15 cellular contexts compared by ENCODE assay signal in genomic region chr7:107080099-107080505, GRCh38. TPM values are rescaled to one million over a fixed set of nuclear protein-coding genes. Genes with fewer than 3 reads are reported as not detected.
"Had no signal": no experiment of that assay in that cellular context is flagged by ENCODE, and none has a peak within 500 bp of the region (broad histone marks: within the 10 kb centered on the region; RNA-seq: fewer than 3 reads in every experiment).

No MANE protein-coding gene starts in this region.

- H3K27ac Mint-ChIP-seq: activated CD4-positive, alpha-beta memory T cell treated with anti-CD3 and anti-CD28 coated beads for 36 hours; activated naive CD8-positive, alpha-beta T cell treated with anti-CD3 and anti-CD28 coated beads, Interleukin-2, amount 10 ng/mL, durations not matched to agents 7 days and 5 days; nephron; T-helper 2 cell treated with Interferon-gamma antibody and Interleukin-4, amounts not matched to agents 5 μg/mL and 100 μg/mL, for 36 hours had no signal

- H3K36me3 Mint-ChIP-seq: activated CD4-positive, alpha-beta memory T cell treated with anti-CD3 and anti-CD28 coated beads for 36 hours; activated naive CD8-positive, alpha-beta T cell treated with anti-CD3 and anti-CD28 coated beads, Interleukin-2, amount 10 ng/mL, durations not matched to agents 7 days and 5 days; WTC11 had no signal

- H3K27me3 Mint-ChIP-seq: activated CD4-positive, alpha-beta memory T cell treated with anti-CD3 and anti-CD28 coated beads for 36 hours; activated naive CD8-positive, alpha-beta T cell treated with anti-CD3 and anti-CD28 coated beads, Interleukin-2, amount 10 ng/mL, durations not matched to agents 7 days and 5 days had no signal

- H2AFZ ChIP-seq: parathyroid adenoma had no signal

- H3K4me3 Mint-ChIP-seq: activated CD4-positive, alpha-beta memory T cell treated with anti-CD3 and anti-CD28 coated beads for 36 hours; activated naive CD8-positive, alpha-beta T cell treated with anti-CD3 and anti-CD28 coated beads, Interleukin-2, amount 10 ng/mL, durations not matched to agents 7 days and 5 days; nephron; T-helper 2 cell treated with Interferon-gamma antibody and Interleukin-4, amounts not matched to agents 5 μg/mL and 100 μg/mL, for 36 hours; WTC11 had no signal

- H3K27ac ChIP-seq: foreskin keratinocyte, parathyroid adenoma, sigmoid colon, thyroid gland had no signal

- H3K36me3 ChIP-seq: sigmoid colon, thyroid gland had no signal

- H3K4me3 ChIP-seq: sigmoid colon, thyroid gland had no signal

- H3K9me3 Mint-ChIP-seq: activated CD4-positive, alpha-beta memory T cell treated with anti-CD3 and anti-CD28 coated beads for 36 hours; activated naive CD8-positive, alpha-beta T cell treated with anti-CD3 and anti-CD28 coated beads, Interleukin-2, amount 10 ng/mL, durations not matched to agents 7 days and 5 days; nephron; T-helper 2 cell treated with Interferon-gamma antibody and Interleukin-4, amounts not matched to agents 5 μg/mL and 100 μg/mL, for 36 hours; WTC11 had no signal

- ATAC-seq: foreskin keratinocyte, WTC11 had no signal

- H3K9ac ChIP-seq: parathyroid adenoma had no signal

- H3K4me1 ChIP-seq: foreskin keratinocyte, sigmoid colon had no signal

- DNase-seq: activated CD4-positive, alpha-beta memory T cell treated with anti-CD3 and anti-CD28 coated beads for 36 hours; activated CD4-positive, alpha-beta T cell treated with anti-CD3 and anti-CD28 coated beads for 4 hours; activated naive CD4-positive, alpha-beta T cell treated with Interleukin-2 at 50 U/mL for 16 hours; activated naive CD8-positive, alpha-beta T cell treated with anti-CD3 and anti-CD28 coated beads, Interleukin-2, amount 10 ng/mL, durations not matched to agents 7 days and 5 days; aorta; foreskin keratinocyte; head of caudate nucleus; midbrain; sigmoid colon; stimulated activated naive CD4-positive, alpha-beta T cell; thyroid gland had no signal

- H3K27me3 ChIP-seq: sigmoid colon, thyroid gland had no signal

- H3K9me3 ChIP-seq: sigmoid colon, thyroid gland had no signal

RNA-seq across cellular contexts. Expression of gene PRKAR2B, which starts 35.6 kb away (rescaled TPM):
- total RNA-seq: foreskin keratinocyte had no signal
- polyA plus RNA-seq: foreskin keratinocyte had no signal
